17 cellular contexts compared by ENCODE assay signal in genomic region chr4:128855656-128856055, GRCh38.
"Had no signal": no experiment of that assay in that cellular context is flagged by ENCODE, and none has a peak within 500 bp of the region (broad histone marks: within the 10 kb centered on the region; RNA-seq: fewer than 3 reads in every experiment).

No MANE protein-coding gene starts in this region.

- H3K4me3 ChIP-seq: sigmoid colon, tibial nerve had no signal

- ATAC-seq: activated CD4-positive, alpha-beta T cell treated with anti-CD3 and anti-CD28 coated beads for 36 hours; esophagus mucosa; naive thymus-derived CD8-positive, alpha-beta T cell had no signal

- H3K27ac Mint-ChIP-seq: activated naive CD4-positive, alpha-beta T cell treated with anti-CD3 and anti-CD28 coated beads, Interleukin-2, amount 10 ng/mL, durations not matched to agents 7 days and 5 days; activated T-helper 2 cell treated with anti-CD3 and anti-CD28 coated beads, Interferon-gamma antibody, Interleukin-2, Interleukin-4, amounts not matched to agents 10 μg/mL and 5 μg/mL and 100 μg/mL, durations not matched to agents 14 hours and 24 hours and 36 hours; dendritic cell treated with granulocyte-macrophage colony-stimulating factor and Interleukin-4, amounts not matched to agents 40 ng/mL and 50 ng/mL, for 4 days had no signal

- H3K27ac ChIP-seq: sigmoid colon, tibial nerve, WERI-Rb-1 had no signal

- H3K9me3 Mint-ChIP-seq: activated CD4-positive, alpha-beta memory T cell treated with anti-CD3 and anti-CD28 coated beads for 36 hours; activated naive CD4-positive, alpha-beta T cell treated with anti-CD3 and anti-CD28 coated beads, Interleukin-2, amount 10 ng/mL, durations not matched to agents 7 days and 5 days; activated T-helper 2 cell treated with anti-CD3 and anti-CD28 coated beads, Interferon-gamma antibody, Interleukin-2, Interleukin-4, amounts not matched to agents 10 μg/mL and 5 μg/mL and 100 μg/mL, durations not matched to agents 14 hours and 24 hours and 36 hours; dendritic cell treated with granulocyte-macrophage colony-stimulating factor and Interleukin-4, amounts not matched to agents 40 ng/mL and 50 ng/mL, for 4 days; naive thymus-derived CD8-positive, alpha-beta T cell had no signal

- H3K27me3 ChIP-seq: sigmoid colon, tibial nerve had no signal

- DNase-seq: activated CD4-positive, alpha-beta memory T cell treated with anti-CD3 and anti-CD28 coated beads for 36 hours; activated CD4-positive, alpha-beta T cell treated with anti-CD3 and anti-CD28 coated beads for 36 hours; activated naive CD4-positive, alpha-beta T cell treated with anti-CD3 and anti-CD28 coated beads, Interleukin-2, amount 10 ng/mL, durations not matched to agents 7 days and 5 days; activated T-cell treated with anti-CD3 and anti-CD28 coated beads, Interleukin-2, amount 50 U/mL, for 1 hour; effector CD8-positive, alpha-beta T cell; mesendoderm; naive thymus-derived CD8-positive, alpha-beta T cell; nucleus accumbens; sigmoid colon; stimulated activated CD4-positive, alpha-beta T cell treated with anti-CD3 and anti-CD28 coated beads, Interleukin-4, amount 100 ng/mL, for 4 hours; stimulated activated naive CD4-positive, alpha-beta T cell treated with Interleukin-2 at 50 U/mL for 16 hours; SW 1271; WERI-Rb-1 had no signal

- H3K9me3 ChIP-seq: sigmoid colon, tibial nerve had no signal

- H3K27me3 Mint-ChIP-seq: activated CD4-positive, alpha-beta memory T cell treated with anti-CD3 and anti-CD28 coated beads for 36 hours; activated CD4-positive, alpha-beta T cell treated with anti-CD3 and anti-CD28 coated beads for 36 hours; activated naive CD4-positive, alpha-beta T cell treated with anti-CD3 and anti-CD28 coated beads, Interleukin-2, amount 10 ng/mL, durations not matched to agents 7 days and 5 days; dendritic cell treated with granulocyte-macrophage colony-stimulating factor and Interleukin-4, amounts not matched to agents 40 ng/mL and 50 ng/mL, for 4 days; naive thymus-derived CD8-positive, alpha-beta T cell had no signal

- H3K4me3 Mint-ChIP-seq: activated CD4-positive, alpha-beta memory T cell treated with anti-CD3 and anti-CD28 coated beads for 36 hours; activated CD4-positive, alpha-beta T cell treated with anti-CD3 and anti-CD28 coated beads for 36 hours; activated naive CD4-positive, alpha-beta T cell treated with anti-CD3 and anti-CD28 coated beads, Interleukin-2, amount 10 ng/mL, durations not matched to agents 7 days and 5 days; dendritic cell treated with granulocyte-macrophage colony-stimulating factor and Interleukin-4, amounts not matched to agents 40 ng/mL and 50 ng/mL, for 4 days had no signal
